Comparison of ENCODE assay signal across 34 cellular contexts in genomic region chr10:52874541-52874940, GRCh38.
"Had no signal": no experiment of that assay in that cellular context is flagged by ENCODE, and none has a peak within 500 bp of the region (broad histone marks: within the 10 kb centered on the region; RNA-seq: fewer than 3 reads in every experiment).

No MANE protein-coding gene starts in this region.

- H3K27me3 ChIP-seq: adrenal gland, brain microvascular endothelial cell, cardiac muscle cell, MG63, Peyer's patch had no signal

- H3K4me3 ChIP-seq: adrenal gland, cardiac muscle cell, MG63, Peyer's patch had no signal

- H3K4me1 ChIP-seq: adrenal gland, Peyer's patch had no signal

- H3K36me3 ChIP-seq: adrenal gland, brain microvascular endothelial cell, cardiac muscle cell, MG63, Peyer's patch had no signal

- ATAC-seq: activated naive CD4-positive, alpha-beta T cell treated with anti-CD3 and anti-CD28 coated beads, Interleukin-2, amount 50 U/mL, for 72 hours; activated T-cell treated with anti-CD3 and anti-CD28 coated beads, Interleukin-2, amount 50 U/mL, for 4 hours; SK-N-SH treated with all-trans-retinoic acid at 6 μM for 48 hours had no signal

- H3K9me3 ChIP-seq: adrenal gland, MG63, Peyer's patch had no signal

- DNase-seq: activated B cell treated with CpG ODN at 0.5 μM for 24 hours; activated CD4-positive, alpha-beta memory T cell treated with anti-CD3 and anti-CD28 coated beads for 36 hours; activated CD4-positive, alpha-beta T cell treated with anti-CD3 and anti-CD28 coated beads for 4 hours; activated CD4-positive, alpha-beta T cell treated with anti-CD3 and anti-CD28 coated beads, Interleukin-2, amount 50 U/mL, for 1 hour; activated CD4-positive, CD25-positive, alpha-beta regulatory T cell treated with anti-CD3 and anti-CD28 coated beads, Interleukin-2, amount 50 U/mL, for 72 hours; activated CD8-positive, alpha-beta memory T cell treated with anti-CD3 and anti-CD28 coated beads, Interleukin-2, amount 50 U/mL, for 4 hours; activated gamma-delta T cell treated with Interleukin-2 at 50 U/mL for 16 hours; activated naive CD4-positive, alpha-beta T cell treated with anti-CD3 and anti-CD28 coated beads for 36 hours; activated T-cell treated with anti-CD3 and anti-CD28 coated beads for 4 hours; activated T-cell treated with anti-CD3 and anti-CD28 coated beads, Interleukin-2, amount 50 U/mL, for 4 hours; adrenal gland; brain microvascular endothelial cell; Karpas-422; KBM-7; MG63; NCI-H1048; NCI-H1105 treated with DMSO at 0.1 percent for 48 hours; NCI-H1436; NCI-H1694; NCI-H1930; NCI-H2081 treated with DMSO at 0.1 percent for 48 hours; NCI-H345; NCI-H524 treated with DMSO at 0.1 percent for 48 hours; Peyer's patch; SIG-M5; SW 1271; T-helper 1 cell; T-helper 2 cell; T-helper 9 cell had no signal

- H3K27ac ChIP-seq: adrenal gland, brain microvascular endothelial cell, cardiac muscle cell, Peyer's patch, RWPE1, VCaP had no signal
